In genomic region chr21:22925032-22925431, GRCh38 we compare ENCODE assay signal across 25 cellular contexts.
"Had no signal": no experiment of that assay in that cellular context is flagged by ENCODE, and none has a peak within 500 bp of the region (broad histone marks: within the 10 kb centered on the region; RNA-seq: fewer than 3 reads in every experiment).

No MANE protein-coding gene starts in this region.

- H3K9me3 ChIP-seq: ovary, right lobe of liver, thoracic aorta had no signal

- H3K27ac ChIP-seq: foreskin keratinocyte, heart left ventricle, ovary, right lobe of liver, thoracic aorta had no signal

- H3K36me3 ChIP-seq: heart left ventricle, ovary, right lobe of liver, thoracic aorta had no signal

- H3K27me3 ChIP-seq: foreskin keratinocyte, heart left ventricle, ovary, right lobe of liver had no signal

- ATAC-seq: activated CD8-positive, alpha-beta T cell treated with anti-CD3 and anti-CD28 coated beads for 36 hours; activated T-cell treated with anti-CD3 and anti-CD28 coated beads, Interleukin-2, amount 50 U/mL, for 4 hours; activated T-helper 17 cell treated with anti-CD3 and anti-CD28 coated beads, Interleukin-2, amount 50 U/mL, for 72 hours; esophagus mucosa; foreskin keratinocyte; heart left ventricle; left colon; naive thymus-derived CD4-positive, alpha-beta T cell; right lobe of liver; WTC11 had no signal

- DNase-seq: activated CD4-positive, alpha-beta T cell treated with anti-CD3 and anti-CD28 coated beads for 1 hour; activated CD4-positive, alpha-beta T cell treated with anti-CD3 and anti-CD28 coated beads, Interleukin-2, amount 10 ng/mL, durations not matched to agents 7 days and 5 days; activated CD8-positive, alpha-beta T cell treated with anti-CD3 and anti-CD28 coated beads for 36 hours; activated gamma-delta T cell treated with Interleukin-2 at 50 U/mL for 16 hours; activated naive CD4-positive, alpha-beta T cell treated with anti-CD3 and anti-CD28 coated beads, Interleukin-2, amount 50 U/mL, for 16 hours; activated T-cell treated with anti-CD3 and anti-CD28 coated beads, Interleukin-2, amount 50 U/mL, for 4 hours; amygdala; central memory CD4-positive, alpha-beta T cell; endodermal cell; foreskin keratinocyte; heart left ventricle; hypothalamus; immature natural killer cell; kidney; left colon; naive thymus-derived CD4-positive, alpha-beta T cell; ovary; right lobe of liver; stimulated activated CD4-positive, alpha-beta T cell treated with anti-CD3 and anti-CD28 coated beads, Interleukin-2, amount 100 ng/mL, for 48 hours; T1000; trophoblast cell had no signal

- H3K4me3 ChIP-seq: heart left ventricle, ovary, right lobe of liver, thoracic aorta had no signal

- H3K4me1 ChIP-seq: foreskin keratinocyte, heart left ventricle, right lobe of liver had no signal
